Comparison of ENCODE assay signal across 18 cellular contexts in the genomic region with DNA sequence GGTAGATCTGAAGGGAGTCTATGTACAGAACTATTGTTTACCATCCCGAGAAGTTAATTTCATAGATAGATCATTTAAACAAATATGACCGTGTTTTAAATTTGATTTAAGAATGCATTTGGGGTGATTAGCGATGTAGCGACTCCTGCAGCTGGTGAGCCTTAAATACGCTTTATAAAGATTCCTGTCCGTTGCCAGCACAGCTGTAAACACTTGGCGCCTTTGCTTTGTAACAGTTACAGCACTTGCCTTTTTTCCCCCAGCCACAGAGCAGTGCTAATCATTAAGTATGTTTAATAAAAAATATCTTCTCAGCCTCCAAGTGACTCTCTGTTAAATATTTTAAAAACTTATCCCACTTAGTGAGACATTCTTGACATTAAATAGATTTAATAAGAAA.
DNase-seq lines count a peak whose midpoint lies in the region; ATAC-seq and TF ChIP-seq lines count a peak whose summit lies in the region.
"Had no signal": no experiment of that assay in that cellular context is flagged by ENCODE, and none has a peak within 500 bp of the region (broad histone marks: within the 10 kb centered on the region; RNA-seq: fewer than 3 reads in every experiment).

No MANE protein-coding gene starts in this region.

- no peaks in the 10 kb centered on the region for H3K27me3 Mint-ChIP-seq in CD4-positive, alpha-beta memory T cell

- H3K9me3 ChIP-seq in left ventricle myocardium inferior (replicated peaks) (no peaks in the 10 kb centered on the region), gastrocnemius medialis (no peaks in the 10 kb centered on the region)
- no peaks in the 10 kb centered on the region for H3K9me3 ChIP-seq in CD4-positive, alpha-beta memory T cell (ENCODE audit: control insufficient read depth in 1 of 2, low read length in 2 of 2)
- H3K9me3 ChIP-seq: BLaER1 had no signal

- H3K9me3 Mint-ChIP-seq in CD4-positive, alpha-beta memory T cell = peaks cover 0 to 6% (median 0%) of the 10 kb centered on the region in 8 donors
- H3K9me3 Mint-ChIP-seq: CD8-positive, alpha-beta T cell; GM23338; HFFc6 had no signal

- H3K36me3 Mint-ChIP-seq in CD4-positive, alpha-beta memory T cell = no peaks in the 10 kb centered on the region
- H3K36me3 Mint-ChIP-seq: CD14-positive monocyte; CD8-positive, alpha-beta T cell had no signal

- H3K4me3 Mint-ChIP-seq in CD4-positive, alpha-beta memory T cell = no peak overlapping the region
- H3K4me3 Mint-ChIP-seq: CD14-positive monocyte; CD8-positive, alpha-beta T cell; GM23338; HFFc6 had no signal

- TF ChIP-seq POLR2A in gastrocnemius medialis (IDR thresholded peaks at IDR 0.05) = no peak

- H3K36me3 ChIP-seq in left ventricle myocardium inferior = no peaks in the 10 kb centered on the region
- no peaks in the 10 kb centered on the region for H3K36me3 ChIP-seq in gastrocnemius medialis
- no peaks in the 10 kb centered on the region for H3K36me3 ChIP-seq in CD4-positive, alpha-beta memory T cell (ENCODE audit: insufficient read depth, low read length)
- H3K36me3 ChIP-seq: BLaER1 had no signal

- H3K4me3 ChIP-seq in left ventricle myocardium inferior (no peak overlapping the region), gastrocnemius medialis (no peak overlapping the region)
- H3K4me3 ChIP-seq in CD4-positive, alpha-beta memory T cell (ENCODE audit: low read length in 2 of 2) = no peak overlapping the region
- H3K4me3 ChIP-seq: BLaER1, GM23338 had no signal

- POLR2A ChIA-PET in CD4-positive, alpha-beta memory T cell (lab: Charles Lee; ENCODE audit: partially characterized antibody) = no interaction called here

- H3K27ac Mint-ChIP-seq in CD4-positive, alpha-beta memory T cell = no peak overlapping the region
- H3K27ac Mint-ChIP-seq: CD14-positive monocyte; CD8-positive, alpha-beta T cell; GM23338; HFFc6 had no signal

- DNase-seq in left ventricle myocardium inferior (no peak), left cardiac atrium (no peak), fibroblast of the conjunctiva (ENCODE audit: low read depth) (peak; percentile 9), gastrocnemius medialis (no peak), NCI-H2171 treated with DMSO at 0.1 percent for 48 hours (lab: John Stamatoyannopoulos, UW) (no peak), HCEC 1CT (no peak)
- DNase-seq in CD4-positive, alpha-beta memory T cell = no peak
- DNase-seq: 8988T; Calu3; CD8-positive, alpha-beta T cell; DMS79 treated with DMSO at 0.1 percent for 48 hours; GF-D8; HFFc6 had no signal

- in situ Hi-C loops in gastrocnemius medialis (cut with MboI; ENCODE audit: low sequenced_read_pairs in 4 of 4) = no loop called here

- H3K4me1 ChIP-seq in left ventricle myocardium inferior = peaks cover 38% of the 10 kb centered on the region
- peaks cover 17 to 24% of the 10 kb centered on the region in 2 donors for H3K4me1 ChIP-seq in gastrocnemius medialis
- H3K4me1 ChIP-seq in CD4-positive, alpha-beta memory T cell (ENCODE audit: insufficient read depth, low read length) = no peaks in the 10 kb centered on the region
- H3K4me1 ChIP-seq: BLaER1 had no signal

- no peak for ATAC-seq in left cardiac atrium
- ATAC-seq in gastrocnemius medialis = no peak
- ATAC-seq: CD8-positive, alpha-beta T cell; GM23338; HCT116 had no signal

- peak overlapping the region; percentile 13 for H3K27ac ChIP-seq in left ventricle myocardium inferior (replicated peaks)
- peak overlapping the region; percentile 71 to 76 (median 74) for H3K27ac ChIP-seq in gastrocnemius medialis
- H3K27ac ChIP-seq in CD4-positive, alpha-beta memory T cell (ENCODE audit: low read depth, low read length) = no peak overlapping the region
- H3K27ac ChIP-seq: BLaER1, HL-60 had no signal

- TF ChIP-seq CTCF in left ventricle myocardium inferior (IDR thresholded peaks at IDR 0.05; ENCODE audit: borderline replicate concordance) = no peak
- TF ChIP-seq CTCF in gastrocnemius medialis (IDR thresholded peaks at IDR 0.05 in 4 of 5, conservative IDR thresholded peaks at IDR 0.05 in 1 of 5) = no peak

- CTCF ChIA-PET in CD4-positive, alpha-beta memory T cell (lab: Charles Lee; ENCODE audit: partially characterized antibody) = no interaction called here

- intact Hi-C loops in left ventricle myocardium inferior (cut with micrococcal nuclease) (no loop called here), left cardiac atrium (cut with DNase I) (no loop called here), gastrocnemius medialis (cut with DNase I; ENCODE audit: low total_unique reads) (loop anchor here (5.0 kb wide), 1 partner anchor 123 kb away; no protein-coding TSS in a partner anchor)
- intact Hi-C loops in CD4-positive, alpha-beta memory T cell (cut with micrococcal nuclease) = no loop called here

- H3K4me1 Mint-ChIP-seq in CD4-positive, alpha-beta memory T cell = no peaks in the 10 kb centered on the region
- H3K4me1 Mint-ChIP-seq: CD14-positive monocyte had no signal

- H3K27me3 ChIP-seq in left ventricle myocardium inferior (ENCODE audit: low read depth) (no peaks in the 10 kb centered on the region), gastrocnemius medialis (no peaks in the 10 kb centered on the region)
- no peaks in the 10 kb centered on the region for H3K27me3 ChIP-seq in CD4-positive, alpha-beta memory T cell (ENCODE audit: insufficient read depth, low read length)
- H3K27me3 ChIP-seq: BLaER1 had no signal
